Comparison of ENCODE assay signal across 10 cellular contexts in the genomic region with DNA sequence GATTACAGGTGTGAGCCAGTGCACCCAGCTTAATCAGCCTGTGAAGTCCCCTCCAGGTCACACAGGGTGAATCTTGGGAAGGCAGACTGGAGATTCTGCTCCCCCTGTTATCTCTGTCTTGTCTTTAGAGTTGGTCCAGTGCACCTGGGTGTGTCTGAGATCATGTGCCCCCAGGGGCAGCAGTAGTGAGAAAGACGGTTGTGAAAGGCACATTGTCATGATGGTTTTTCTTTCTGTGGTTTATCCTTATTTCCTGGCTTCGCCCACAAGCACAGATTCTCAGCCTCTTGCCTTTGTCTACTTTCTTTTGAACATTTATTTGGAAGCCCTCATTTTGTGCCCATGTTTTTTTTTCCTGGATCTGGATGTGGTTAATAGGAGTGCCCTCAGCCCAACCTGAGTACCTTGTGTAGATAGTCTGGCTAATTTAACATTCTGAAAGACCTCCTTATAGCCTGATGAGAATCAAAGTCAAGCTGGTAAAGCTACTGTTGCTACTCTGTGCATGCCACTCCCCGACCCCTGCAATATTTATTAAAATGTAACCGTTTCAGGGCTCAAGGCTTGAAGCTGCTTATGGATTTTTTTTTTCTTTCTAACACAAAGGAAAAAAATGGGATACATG. TPM values are rescaled to one million over a fixed set of nuclear protein-coding genes. Genes with fewer than 3 reads are reported as not detected.
DNase-seq lines count a peak whose midpoint lies in the region; ATAC-seq and TF ChIP-seq lines count a peak whose summit lies in the region.
"Had no signal": no experiment of that assay in that cellular context is flagged by ENCODE, and none has a peak within 500 bp of the region (broad histone marks: within the 10 kb centered on the region; RNA-seq: fewer than 3 reads in every experiment).

No MANE protein-coding gene starts in this region.

- H3K4me1 ChIP-seq in Caco-2 = peaks cover 13% of the 10 kb centered on the region

- H3K27me3 ChIP-seq in Caco-2 (replicated peaks; ENCODE audit: control insufficient read depth, insufficient read depth, low read length) = no peaks in the 10 kb centered on the region
- H3K27me3 ChIP-seq: SJSA1 had no signal

- CTCF ChIA-PET in Caco-2 (lab: Charles Lee) = no interaction called here

- no peak overlapping the region for H3K4me3 Mint-ChIP-seq in Caco-2 (ENCODE audit: unreplicated experiment)

- intact Hi-C loops in Caco-2 (cut with micrococcal nuclease; ENCODE audit: unreplicated experiment) = no loop called here

- peak; percentile 71 for ATAC-seq in GM18511 (IDR thresholded peaks at IDR 0.05; ENCODE audit: unreplicated experiment)
- ATAC-seq in HG02610 (IDR thresholded peaks at IDR 0.05; ENCODE audit: unreplicated experiment) = peak; percentile 52
- peak; percentile 12 for ATAC-seq in esophagus mucosa

- no peak for TF ChIP-seq CTCF in Caco-2 (IDR thresholded peaks at IDR 0.05; ENCODE audit: insufficient read depth in 1 of 2, low read depth in 1 of 2, low read length in 1 of 2, severe bottlenecking in 1 of 2, unreplicated experiment in 1 of 2)

- no peak overlapping the region for H3K4me3 ChIP-seq in Caco-2 (ENCODE audit: low read depth, low read length)
- H3K4me3 ChIP-seq: lung, SJSA1 had no signal

- DNase-seq in NCI-H526 treated with DMSO at 0.1 percent for 48 hours (lab: John Stamatoyannopoulos, UW) = peak; percentile 52
- no peak for DNase-seq in Caco-2
- DNase-seq in NCI-H2029 (lab: John Stamatoyannopoulos, UW) = no peak
- no peak for DNase-seq in cerebellar cortex (ENCODE audit: low spot score)
- no peak for DNase-seq in activated CD4-positive, alpha-beta T cell treated with anti-CD3 and anti-CD28 coated beads, Interleukin-2, amount 50 U/mL, for 1 hour

- no peaks in the 10 kb centered on the region for H3K36me3 Mint-ChIP-seq in Caco-2 (ENCODE audit: insufficient read depth, unreplicated experiment)

- H3K4me1 Mint-ChIP-seq in Caco-2 (ENCODE audit: low read depth, unreplicated experiment) = peaks cover 34% of the 10 kb centered on the region

- POLR2A ChIA-PET in Caco-2 (lab: Charles Lee) = no interaction called here

- no peaks in the 10 kb centered on the region for H3K27me3 Mint-ChIP-seq in Caco-2 (ENCODE audit: insufficient read depth, unreplicated experiment)

- H3K27ac Mint-ChIP-seq in Caco-2 (ENCODE audit: unreplicated experiment) = no peak overlapping the region

- H3K9me3 Mint-ChIP-seq in Caco-2 (ENCODE audit: unreplicated experiment) = no peaks in the 10 kb centered on the region

- BruUV-seq in Caco-2 (replicated peaks; lab: Mats Ljungman, UMichigan) = no TSS peak

- H3K9me3 ChIP-seq in Caco-2 = no peaks in the 10 kb centered on the region
- H3K9me3 ChIP-seq: SJSA1 had no signal

- no peaks in the 10 kb centered on the region for H3K36me3 ChIP-seq in Caco-2 (ENCODE audit: control insufficient read depth, insufficient read depth, low read length)

RNA-seq across cellular contexts. Expression of a gene that starts 23.7 kb away (rescaled TPM):
- 39.5 TPM for total RNA-seq in esophagus mucosa
- total RNA-seq in Caco-2 (2022) = 65.0 and 67.2 TPM in 2 replicates

Comparison
In these comparisons a context has a peak if more than half of its experiments do, and no peak if none do; other contexts are left out.
1. ATAC-seq: peak in every context shown above with its lines; median percentile 71 in GM18511; 52 in HG02610; 12 in esophagus mucosa.